ENCODE assay signal across 20 cellular contexts in the genomic region with DNA sequence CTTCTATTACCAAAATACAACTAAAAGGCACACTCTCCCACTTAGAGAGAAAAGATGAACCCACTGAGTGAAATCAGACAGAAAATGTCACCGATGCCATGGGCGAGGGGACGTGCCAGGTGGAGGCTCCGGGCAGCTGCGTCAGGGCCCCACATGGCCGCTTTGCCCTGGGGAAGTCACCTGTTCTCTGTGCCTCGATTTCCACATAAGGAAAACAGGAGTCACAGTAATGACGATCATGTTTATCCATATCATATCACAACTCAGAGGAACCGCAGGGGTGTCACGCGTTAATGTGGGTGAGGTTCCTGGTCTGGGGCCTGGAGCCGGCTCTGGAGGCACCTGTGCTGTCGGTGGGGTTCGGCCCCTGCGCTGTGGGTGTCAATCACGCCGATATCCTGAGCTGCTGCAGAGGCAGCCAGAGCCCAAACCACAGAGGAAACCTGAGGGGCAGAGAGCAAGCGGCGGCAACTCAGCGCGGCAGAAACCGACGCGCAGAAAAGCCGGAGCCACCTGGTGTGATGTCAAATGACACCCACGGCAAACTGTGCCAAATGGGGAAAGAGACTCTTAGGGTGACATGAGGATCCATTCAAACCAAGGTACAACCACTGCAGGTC.
"Had no signal": no experiment of that assay in that cellular context is flagged by ENCODE, and none has a peak within 500 bp of the region (broad histone marks: within the 10 kb centered on the region; RNA-seq: fewer than 3 reads in every experiment).

No MANE protein-coding gene starts in this region.

- H3K9me3 ChIP-seq: gastrocnemius medialis, pancreas had no signal

- H3K4me1 ChIP-seq: esophagus muscularis mucosa, gastrocnemius medialis, left ventricle myocardium inferior, pancreas had no signal

- DNase-seq: cortex of kidney; effector memory CD4-positive, alpha-beta T cell; gastrocnemius medialis; glutamatergic neuron; left ventricle myocardium inferior; mesenchymal stem cell; naive B cell; occipital lobe; pancreas; right cardiac atrium; stimulated activated CD4-positive, alpha-beta T cell treated with anti-CD3 and anti-CD28 coated beads, Interleukin-2, amount 100 ng/mL, for 48 hours; stimulated activated naive CD4-positive, alpha-beta T cell treated with Interleukin-2 at 50 U/mL for 16 hours had no signal

- H3K4me3 Mint-ChIP-seq: naive B cell, nephron, type B pancreatic cell had no signal

- H3K27me3 ChIP-seq: dorsolateral prefrontal cortex, gastrocnemius medialis, pancreas had no signal

- H3K27me3 Mint-ChIP-seq: naive B cell had no signal

- ATAC-seq: gastrocnemius medialis, pancreas, right cardiac atrium had no signal

- H3K9me3 Mint-ChIP-seq: type B pancreatic cell had no signal

- H3K36me3 ChIP-seq: esophagus muscularis mucosa, gastrocnemius medialis, left ventricle myocardium inferior, pancreas had no signal

- H3K4me3 ChIP-seq: dorsolateral prefrontal cortex, esophagus muscularis mucosa, gastrocnemius medialis, left ventricle myocardium inferior, lung, pancreas, smooth muscle cell had no signal

- H3K27ac ChIP-seq: dorsolateral prefrontal cortex, epithelial cell of prostate, esophagus muscularis mucosa, gastrocnemius medialis, left ventricle myocardium inferior, pancreas had no signal

- H3K36me3 Mint-ChIP-seq: type B pancreatic cell had no signal

- H3K4me1 Mint-ChIP-seq: nephron had no signal

- H3K27ac Mint-ChIP-seq: naive B cell, nephron, progenitor cell of endocrine pancreas, type B pancreatic cell had no signal
